1 cellular context compared by ENCODE assay signal in the genomic region with DNA sequence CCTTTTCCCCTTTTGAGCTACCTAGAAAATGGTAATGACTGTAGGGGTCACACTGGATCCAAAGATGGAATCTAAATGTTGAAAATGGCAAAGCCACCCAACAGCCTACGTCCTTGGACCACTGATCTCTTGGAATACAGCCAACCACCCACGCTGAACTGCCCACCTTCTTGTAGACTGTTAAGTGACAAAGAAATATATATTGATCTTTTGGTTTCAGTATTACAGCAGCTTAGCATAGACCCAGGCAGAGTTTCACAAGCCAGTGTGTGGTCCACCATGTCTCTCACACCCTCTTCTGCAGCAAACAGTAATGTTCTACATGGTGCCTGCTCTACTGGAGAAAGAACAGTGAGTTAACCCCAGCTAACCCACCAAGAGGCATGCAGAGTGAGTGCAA.
TF ChIP-seq lines count a peak whose summit lies in the region.

No MANE protein-coding gene starts in this region.

TF ChIP-seq in SK-N-SH treated with all-trans-retinoic acid at 6 μM for 48 hours, 23 proteins besides CTCF, POLR2A, EP300 and RAD21 (continued from another document):
- TF ChIP-seq, protein P1, sequence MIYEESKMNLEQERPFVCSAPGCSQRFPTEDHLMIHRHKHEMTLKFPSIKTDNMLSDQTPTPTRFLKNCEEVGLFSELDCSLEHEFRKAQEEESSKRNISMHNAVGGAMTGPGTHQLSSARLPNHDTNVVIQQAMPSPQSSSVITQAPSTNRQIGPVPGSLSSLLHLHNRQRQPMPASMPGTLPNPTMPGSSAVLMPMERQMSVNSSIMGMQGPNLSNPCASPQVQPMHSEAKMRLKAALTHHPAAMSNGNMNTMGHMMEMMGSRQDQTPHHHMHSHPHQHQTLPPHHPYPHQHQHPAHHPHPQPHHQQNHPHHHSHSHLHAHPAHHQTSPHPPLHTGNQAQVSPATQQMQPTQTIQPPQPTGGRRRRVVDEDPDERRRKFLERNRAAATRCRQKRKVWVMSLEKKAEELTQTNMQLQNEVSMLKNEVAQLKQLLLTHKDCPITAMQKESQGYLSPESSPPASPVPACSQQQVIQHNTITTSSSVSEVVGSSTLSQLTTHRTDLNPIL (CRISPR knock-in tag; IDR thresholded peaks at IDR 0.05; ENCODE audit: low read depth) = no peak
- no peak for TF ChIP-seq PPARA (CRISPR knock-in tag; IDR thresholded peaks at IDR 0.05; ENCODE audit: borderline replicate concordance)
- TF ChIP-seq TCF4 (CRISPR knock-in tag; IDR thresholded peaks at IDR 0.05; ENCODE audit: borderline replicate concordance) = no peak
- no peak for TF ChIP-seq CSDC2 (CRISPR knock-in tag; IDR thresholded peaks at IDR 0.05)
- no peak for TF ChIP-seq TOX (CRISPR knock-in tag; IDR thresholded peaks at IDR 0.05; ENCODE audit: borderline replicate concordance)
- TF ChIP-seq OSR1 (CRISPR knock-in tag; IDR thresholded peaks at IDR 0.05) = no peak
- no peak for TF ChIP-seq RARB (CRISPR knock-in tag; IDR thresholded peaks at IDR 0.05)
- no peak for TF ChIP-seq ZNF70 (CRISPR knock-in tag; IDR thresholded peaks at IDR 0.05)
